Comparison of ENCODE assay signal across 13 cellular contexts in genomic region chr2:70440621-70441020, GRCh38.
DNase-seq lines count a peak whose midpoint lies in the region; ATAC-seq and TF ChIP-seq lines count a peak whose summit lies in the region.
"Had no signal": no experiment of that assay in that cellular context is flagged by ENCODE, and none has a peak within 500 bp of the region (broad histone marks: within the 10 kb centered on the region; RNA-seq: fewer than 3 reads in every experiment).

No MANE protein-coding gene starts in this region.

- H3K9me3 ChIP-seq in CD4-positive, alpha-beta T cell (ENCODE audit: control insufficient read depth, low read length), result no peaks in the 10 kb centered on the region
- no peaks in the 10 kb centered on the region for H3K9me3 ChIP-seq in heart right ventricle
- H3K9me3 ChIP-seq: Peyer's patch had no signal

- no peak for TF ChIP-seq POLR2A in NB4 (IDR thresholded peaks at IDR 0.05; ENCODE audit: extremely low read depth, insufficient read length)

- intact Hi-C loops in CD4-positive, alpha-beta T cell (cut with DNase I, micrococcal nuclease), result no loop called here
- intact Hi-C loops in heart right ventricle (cut with DNase I), result no loop called here

- peaks cover 57% of the 10 kb centered on the region for H3K4me1 Mint-ChIP-seq in CD4-positive, alpha-beta T cell (ENCODE audit: low read depth)
- peaks cover 28% of the 10 kb centered on the region for H3K4me1 Mint-ChIP-seq in activated CD8-positive, alpha-beta T cell treated with anti-CD3 and anti-CD28 coated beads, Interleukin-2, amount 10 ng/mL, durations not matched to agents 7 days and 5 days (ENCODE audit: low read depth)

- H3K27me3 Mint-ChIP-seq in CD4-positive, alpha-beta T cell, result no peaks in the 10 kb centered on the region
- peaks cover 4% of the 10 kb centered on the region for H3K27me3 Mint-ChIP-seq in activated CD8-positive, alpha-beta T cell treated with anti-CD3 and anti-CD28 coated beads, Interleukin-2, amount 10 ng/mL, durations not matched to agents 7 days and 5 days (ENCODE audit: low read depth)

- no peak for TF ChIP-seq CTCF in CD4-positive, alpha-beta T cell (IDR thresholded peaks at IDR 0.05)
- TF ChIP-seq CTCF in NB4 (IDR thresholded peaks at IDR 0.05; ENCODE audit: low read depth, low read length), result no peak
- no peak for TF ChIP-seq CTCF in heart right ventricle (IDR thresholded peaks at IDR 0.05)

- H3K4me3 ChIP-seq in NB4 (ENCODE audit: low read depth, low read length) (no peak overlapping the region), heart right ventricle (no peak overlapping the region)
- H3K4me3 ChIP-seq: Peyer's patch, spleen had no signal

- no peaks in the 10 kb centered on the region for H3K9me3 Mint-ChIP-seq in CD4-positive, alpha-beta T cell
- no peaks in the 10 kb centered on the region for H3K9me3 Mint-ChIP-seq in activated CD8-positive, alpha-beta T cell treated with anti-CD3 and anti-CD28 coated beads, Interleukin-2, amount 10 ng/mL, durations not matched to agents 7 days and 5 days (ENCODE audit: insufficient read depth)

- peak; percentile 93 for ATAC-seq in CD4-positive, alpha-beta T cell (ENCODE audit: poor library complexity)
- ATAC-seq in activated CD8-positive, alpha-beta T cell treated with anti-CD3 and anti-CD28 coated beads, Interleukin-2, amount 10 ng/mL, durations not matched to agents 7 days and 5 days, result peak; percentile 95
- no peak for ATAC-seq in GM21360 (IDR thresholded peaks at IDR 0.05; ENCODE audit: unreplicated experiment)
- no peak for ATAC-seq in heart right ventricle

- H3K36me3 ChIP-seq in heart right ventricle, result no peaks in the 10 kb centered on the region
- H3K36me3 ChIP-seq: Peyer's patch, spleen had no signal

- peak overlapping the region; percentile 46 for H3K4me3 Mint-ChIP-seq in CD4-positive, alpha-beta T cell
- peak overlapping the region; percentile 44 for H3K4me3 Mint-ChIP-seq in activated CD8-positive, alpha-beta T cell treated with anti-CD3 and anti-CD28 coated beads, Interleukin-2, amount 10 ng/mL, durations not matched to agents 7 days and 5 days

- H3K4me1 ChIP-seq in heart right ventricle, result peaks cover 0 to 6% (median 0%) of the 10 kb centered on the region in 9 donors
- H3K4me1 ChIP-seq: Peyer's patch had no signal

- peak in 8 of 10 experiments; percentile 15 to 56 (median 41) for DNase-seq in CD4-positive, alpha-beta T cell
- peak; percentile 70 for DNase-seq in NB4 (ENCODE audit: low read depth)
- peak; percentile 67 for DNase-seq in activated CD8-positive, alpha-beta T cell treated with anti-CD3 and anti-CD28 coated beads, Interleukin-2, amount 10 ng/mL, durations not matched to agents 7 days and 5 days
- peak; percentile 27 for DNase-seq in islet precursor cell
- DNase-seq in putamen (ENCODE audit: low spot score), result no peak
- no peak for DNase-seq in NK-92 (lab: John Stamatoyannopoulos, UW; ENCODE audit: unreplicated experiment)
- DNase-seq in heart right ventricle, result no peak
- DNase-seq: kidney glomerular epithelial cell, NCI-H2227 treated with DMSO at 0.1 percent for 48 hours, spleen had no signal

- H3K27me3 ChIP-seq in CD4-positive, alpha-beta T cell (ENCODE audit: control insufficient read depth, insufficient read depth, low read length), result no peaks in the 10 kb centered on the region
- H3K27me3 ChIP-seq in heart right ventricle, result no peaks in the 10 kb centered on the region
- H3K27me3 ChIP-seq: Peyer's patch had no signal

- H3K36me3 Mint-ChIP-seq in CD4-positive, alpha-beta T cell (ENCODE audit: low read depth), result no peaks in the 10 kb centered on the region
- H3K36me3 Mint-ChIP-seq in activated CD8-positive, alpha-beta T cell treated with anti-CD3 and anti-CD28 coated beads, Interleukin-2, amount 10 ng/mL, durations not matched to agents 7 days and 5 days (ENCODE audit: low read depth), result peaks cover 4% of the 10 kb centered on the region

- CTCF ChIA-PET in CD4-positive, alpha-beta T cell (lab: Charles Lee), result no interaction called here
- CTCF ChIA-PET in activated CD8-positive, alpha-beta T cell treated with anti-CD3 and anti-CD28 coated beads, Interleukin-2, amount 10 ng/mL, durations not matched to agents 7 days and 5 days (lab: Charles Lee), result interaction anchor here (1.2 kb wide), 1 partner anchor 177 kb away, joined by 3 read pairs; no protein-coding TSS in a partner anchor

- H3K27ac Mint-ChIP-seq in CD4-positive, alpha-beta T cell, result peak overlapping the region; percentile 83
- peak overlapping the region; percentile 81 for H3K27ac Mint-ChIP-seq in activated CD8-positive, alpha-beta T cell treated with anti-CD3 and anti-CD28 coated beads, Interleukin-2, amount 10 ng/mL, durations not matched to agents 7 days and 5 days

- H3K27ac ChIP-seq in CD4-positive, alpha-beta T cell (ENCODE audit: low read depth, low read length), result peak overlapping the region; percentile 21
- H3K27ac ChIP-seq in heart right ventricle, result no peak overlapping the region
- H3K27ac ChIP-seq: C4-2B, Peyer's patch, spleen had no signal

- POLR2A ChIA-PET in CD4-positive, alpha-beta T cell (lab: Charles Lee), result interaction anchor here (0.6 to 1.6 kb wide), 8 partner anchors 15 to 628 kb away, joined by 3 to 4 read pairs (median 3); partner anchors contain the start of gene NAGK
- POLR2A ChIA-PET in activated CD8-positive, alpha-beta T cell treated with anti-CD3 and anti-CD28 coated beads, Interleukin-2, amount 10 ng/mL, durations not matched to agents 7 days and 5 days (lab: Charles Lee), result interaction anchor here (0.7 kb wide), 1 partner anchor 35 kb away, joined by 3 read pairs; no protein-coding TSS in a partner anchor

Comparison
In these comparisons a context has a peak if more than half of its experiments do, and no peak if none do; other contexts are left out.
1. ATAC-seq: peak in CD4-positive, alpha-beta T cell (single experiment) and activated CD8-positive, alpha-beta T cell treated with anti-CD3 and anti-CD28 coated beads, Interleukin-2, amount 10 ng/mL, durations not matched to agents 7 days and 5 days (single experiment); none in GM21360 (single experiment) and heart right ventricle (0 of 8).
2. DNase-seq: peak in CD4-positive, alpha-beta T cell (8 of 10), NB4 (single experiment), activated CD8-positive, alpha-beta T cell treated with anti-CD3 and anti-CD28 coated beads, Interleukin-2, amount 10 ng/mL, durations not matched to agents 7 days and 5 days (single experiment) and islet precursor cell (single experiment); none in putamen (single experiment), NK-92 (single experiment) and heart right ventricle (0 of 2).